Comparison of ENCODE assay signal across 8 cellular contexts in the genomic region with DNA sequence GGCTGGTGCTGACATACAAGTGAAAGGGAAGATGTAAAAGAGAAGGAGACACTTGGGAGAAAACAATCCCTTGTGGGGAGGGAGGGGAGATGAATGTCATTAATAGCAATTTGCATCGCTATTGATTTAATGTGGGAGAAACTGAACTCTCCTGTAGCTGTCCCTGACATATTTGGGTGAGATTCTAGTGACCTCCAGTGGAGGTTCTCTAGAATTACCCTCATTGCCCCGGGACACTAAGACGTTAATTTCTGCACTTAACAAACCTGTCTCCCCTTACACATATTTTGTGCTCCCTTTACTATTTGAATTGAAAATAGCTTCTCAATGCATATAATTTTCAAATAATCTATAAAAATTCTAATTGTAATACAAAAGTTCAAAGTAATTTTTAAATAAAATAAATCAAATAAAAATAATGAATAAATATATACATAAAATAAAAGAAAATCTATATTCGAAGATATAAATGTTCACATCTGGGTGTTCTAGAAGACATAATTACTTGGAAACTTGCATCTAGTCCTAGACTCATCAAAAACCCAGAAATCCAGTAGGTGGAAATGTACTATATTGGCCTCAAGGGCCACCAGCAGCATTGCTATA.
DNase-seq lines count a peak whose midpoint lies in the region; ATAC-seq and TF ChIP-seq lines count a peak whose summit lies in the region.

No MANE protein-coding gene starts in this region.

- H3K4me3 ChIP-seq in WERI-Rb-1 (ENCODE audit: low read depth, low read length) = no peak overlapping the region
- no peak overlapping the region for H3K4me3 ChIP-seq in heart right ventricle
- H3K4me3 ChIP-seq in skeletal muscle cell (ENCODE audit: low read depth, low read length) = no peak overlapping the region

- H3K4me1 ChIP-seq in heart right ventricle = peaks cover 0 to 12% (median 0%) of the 10 kb centered on the region in 9 donors

- peak; percentile 55 to 76 (median 68) for ATAC-seq in heart right ventricle

- H3K4me1 Mint-ChIP-seq in HFFc6 (ENCODE audit: low read depth) = peaks cover 27% of the 10 kb centered on the region

- DNase-seq in GM04504 (ENCODE audit: low read depth) = peak; percentile 26
- peak; percentile 39 for DNase-seq in HFFc6
- DNase-seq in NCI-H2029 (lab: John Stamatoyannopoulos, UW) = peak; percentile 32
- DNase-seq in WERI-Rb-1 = peak; percentile 23
- DNase-seq in heart right ventricle = no peak
- peak; percentile 8 for DNase-seq in skeletal muscle cell (ENCODE audit: low read depth)
- no peak for DNase-seq in cortex of kidney (lab: John Stamatoyannopoulos, UW)
- DNase-seq in central memory CD4-positive, alpha-beta T cell = no peak

- no peaks in the 10 kb centered on the region for H3K9me3 Mint-ChIP-seq in HFFc6

- H3K36me3 Mint-ChIP-seq in HFFc6 (ENCODE audit: low read depth) = no peaks in the 10 kb centered on the region

- H3K9me3 ChIP-seq in WERI-Rb-1 (ENCODE audit: severe bottlenecking) = no peaks in the 10 kb centered on the region
- H3K9me3 ChIP-seq in heart right ventricle = no peaks in the 10 kb centered on the region

- no peak overlapping the region for H3K27ac Mint-ChIP-seq in HFFc6

- peak; percentile 87 for TF ChIP-seq CTCF in HFFc6 (IDR thresholded peaks at IDR 0.05)
- TF ChIP-seq CTCF in WERI-Rb-1 (IDR thresholded peaks at IDR 0.05; ENCODE audit: low read depth, low read length) = peak; percentile 64
- peak; percentile 64 to 84 (median 79) for TF ChIP-seq CTCF in heart right ventricle (IDR thresholded peaks at IDR 0.05)

- WGBS in heart right ventricle, 2 donors = 20 to 23% methylated on average over 4 of the region's 4 CpGs

- no peak overlapping the region for H3K27ac ChIP-seq in WERI-Rb-1
- no peak overlapping the region for H3K27ac ChIP-seq in heart right ventricle

- H3K27me3 Mint-ChIP-seq in HFFc6 (ENCODE audit: insufficient read depth) = no peaks in the 10 kb centered on the region; the same call in 1 of the 2 replicates

- no peaks in the 10 kb centered on the region for H3K27me3 ChIP-seq in WERI-Rb-1 (ENCODE audit: insufficient read depth, low read depth, severe bottlenecking)
- no peaks in the 10 kb centered on the region for H3K27me3 ChIP-seq in heart right ventricle

- no peaks in the 10 kb centered on the region for H3K36me3 ChIP-seq in WERI-Rb-1
- no peaks in the 10 kb centered on the region for H3K36me3 ChIP-seq in heart right ventricle

- intact Hi-C loops in heart right ventricle (cut with DNase I) = loop anchor here (5.0 to 10.0 kb wide), 15 partner anchors 249 to 1719 kb away; no protein-coding TSS in a partner anchor

- H3K4me3 Mint-ChIP-seq in HFFc6 = no peak overlapping the region

Comparison
In these comparisons a context has a peak if more than half of its experiments do, and no peak if none do; other contexts are left out.
1. DNase-seq: peak in GM04504 (single experiment), HFFc6 (single experiment), NCI-H2029 (single experiment), WERI-Rb-1 (single experiment) and skeletal muscle cell (single experiment); none in heart right ventricle (0 of 2), cortex of kidney (single experiment) and central memory CD4-positive, alpha-beta T cell (single experiment).
2. Peak in every context shown above with its lines, with median percentiles within 50 percentile points of each other: CTCF ChIP-seq.